In the genomic region with DNA sequence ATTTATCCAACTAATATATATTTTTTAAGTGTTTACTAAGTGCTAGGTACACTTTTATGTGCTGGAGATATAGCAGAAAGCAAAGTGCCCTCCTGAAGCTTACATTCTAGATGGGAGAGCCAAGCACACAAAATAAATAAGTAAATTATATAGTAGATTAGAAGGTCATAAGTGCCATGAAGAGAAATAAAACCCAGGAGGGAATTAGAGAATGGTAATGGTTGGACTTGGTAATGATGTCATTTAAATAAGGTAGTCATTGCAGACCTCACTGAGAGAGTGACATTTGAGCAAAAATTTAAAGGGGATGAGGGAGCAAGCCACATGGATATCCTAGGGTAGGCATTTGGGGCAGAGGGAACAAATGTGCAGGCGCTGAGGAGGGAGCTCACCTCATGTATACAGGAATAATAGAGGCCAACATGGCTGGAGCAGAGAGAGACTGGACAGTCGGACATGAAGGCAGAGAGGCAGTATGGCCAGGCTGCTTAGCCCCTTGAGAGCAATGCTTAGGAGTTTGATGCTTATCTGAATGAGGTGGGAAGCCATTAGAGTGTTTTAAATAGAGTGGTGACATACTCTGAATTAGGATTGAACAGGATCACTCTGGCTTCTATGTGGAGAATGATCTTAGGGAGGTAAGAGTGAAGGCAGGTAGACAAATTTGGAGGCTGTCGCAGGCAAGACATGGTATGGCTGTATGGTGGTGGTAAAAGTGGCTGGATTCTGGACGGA, we compare ENCODE assay signal across 16 cellular contexts. TPM values are rescaled to one million over a fixed set of nuclear protein-coding genes. Genes with fewer than 3 reads are reported as not detected.
DNase-seq lines count a peak whose midpoint lies in the region; ATAC-seq and TF ChIP-seq lines count a peak whose summit lies in the region.
"Had no signal": no experiment of that assay in that cellular context is flagged by ENCODE, and none has a peak within 500 bp of the region (broad histone marks: within the 10 kb centered on the region; RNA-seq: fewer than 3 reads in every experiment).

No MANE protein-coding gene starts in this region.

- H3K9me2 ChIP-seq in GM23338 (ENCODE audit: insufficient read depth) (no peaks in the 10 kb centered on the region), hepatocyte (replicated peaks; ENCODE audit: insufficient read depth) (no peaks in the 10 kb centered on the region)

- H2AFZ ChIP-seq in GM23338 (no peak overlapping the region), hepatocyte (no peak overlapping the region)

- H3K4me1 Mint-ChIP-seq in GM23338 = peaks cover 46% of the 10 kb centered on the region

- H3K36me3 ChIP-seq in GM23338 (ENCODE audit: insufficient read depth) = no peaks in the 10 kb centered on the region
- H3K36me3 ChIP-seq in adipocyte (ENCODE audit: control insufficient read depth, insufficient read depth, low read length, severe bottlenecking) = peaks cover 3% of the 10 kb centered on the region
- H3K36me3 ChIP-seq in hepatocyte (replicated peaks; ENCODE audit: insufficient read depth, low read depth) = no peaks in the 10 kb centered on the region
- H3K36me3 ChIP-seq in thymus (ENCODE audit: control insufficient read depth, insufficient read depth) = no peaks in the 10 kb centered on the region
- H3K36me3 ChIP-seq: tibial artery had no signal

- H3K79me2 ChIP-seq in GM23338 (replicated peaks; ENCODE audit: insufficient read depth) = peaks cover 87% of the 10 kb centered on the region
- H3K79me2 ChIP-seq in hepatocyte = peaks cover 84% of the 10 kb centered on the region

- H3K27me3 ChIP-seq in GM23338 (ENCODE audit: insufficient read depth) (no peaks in the 10 kb centered on the region), adipocyte (replicated peaks; ENCODE audit: control insufficient read depth, insufficient read depth, low read length) (no peaks in the 10 kb centered on the region), hepatocyte (no peaks in the 10 kb centered on the region), thymus (ENCODE audit: control insufficient read depth, insufficient read depth) (no peaks in the 10 kb centered on the region)
- H3K27me3 ChIP-seq: tibial artery had no signal

- H3K36me3 Mint-ChIP-seq in GM23338 (ENCODE audit: low read depth) = no peaks in the 10 kb centered on the region

- no peaks in the 10 kb centered on the region for H3F3A ChIP-seq in GM23338 (replicated peaks; ENCODE audit: low read depth)

- H3K4me3 ChIP-seq in GM23338 (no peak overlapping the region), adipocyte (ENCODE audit: low read length) (peak overlapping the region; percentile 54), hepatocyte (no peak overlapping the region), thymus (ENCODE audit: low read length) (no peak overlapping the region)
- H3K4me3 ChIP-seq: tibial artery had no signal

- no peaks in the 10 kb centered on the region for H3K9me3 Mint-ChIP-seq in GM23338

- peaks cover 3% of the 10 kb centered on the region for H3K27me3 Mint-ChIP-seq in GM23338 (ENCODE audit: insufficient read depth, low read depth, poor library complexity)
- H3K27me3 Mint-ChIP-seq: B cell had no signal

- no peak overlapping the region for H3K9ac ChIP-seq in adipocyte (ENCODE audit: low read length)

- H3K9me3 ChIP-seq in adipocyte (ENCODE audit: control insufficient read depth, low read length) (no peaks in the 10 kb centered on the region), hepatocyte (ENCODE audit: low read depth) (no peaks in the 10 kb centered on the region), thymus (ENCODE audit: control insufficient read depth) (no peaks in the 10 kb centered on the region)
- H3K9me3 ChIP-seq: tibial artery had no signal

- H4K20me1 ChIP-seq in GM23338 (replicated peaks; ENCODE audit: insufficient read depth) = peaks cover 5% of the 10 kb centered on the region
- H4K20me1 ChIP-seq in hepatocyte (ENCODE audit: insufficient read depth, poor library complexity, severe bottlenecking) = peaks cover 3% of the 10 kb centered on the region

- H3K4me2 ChIP-seq in GM23338 (peak overlapping the region; percentile 40), hepatocyte (no peak overlapping the region)

- H3K27ac ChIP-seq in GM23338 (ENCODE audit: low read depth) (no peak overlapping the region), hepatocyte (peak overlapping the region; percentile 23), thymus (ENCODE audit: low read depth) (peak overlapping the region; percentile 3)
- H3K27ac ChIP-seq: tibial artery had no signal

- H3K27ac Mint-ChIP-seq in GM23338 = no peak overlapping the region
- H3K27ac Mint-ChIP-seq: B cell had no signal

- no peak for DNase-seq in GM23338 (ENCODE audit: low spot score)
- DNase-seq in adipocyte (ENCODE audit: low read depth) = no peak
- DNase-seq in hepatocyte (ENCODE audit: low spot score) = no peak
- DNase-seq in KBM-7 = no peak
- DNase-seq in stimulated activated CD4-positive, alpha-beta T cell treated with anti-CD3 and anti-CD28 coated beads, Interleukin-2, amount 100 ng/mL, for 48 hours = no peak
- DNase-seq: activated CD4-positive, CD25-positive, alpha-beta regulatory T cell treated with anti-CD3 and anti-CD28 coated beads, Interleukin-2, amount 50 U/mL, for 72 hours; activated naive CD4-positive, alpha-beta T cell treated with anti-CD3 and anti-CD28 coated beads, Interleukin-2, amount 50 U/mL, for 16 hours; activated T-cell treated with anti-CD3 and anti-CD28 coated beads, Interleukin-2, amount 50 U/mL, for 48 hours; DMS79 treated with DMSO at 0.1 percent for 48 hours; NCI-H1694; NCI-H526 treated with DMSO at 0.1 percent for 48 hours; SW 1271; tibial artery had no signal

- WGBS in hepatocyte (ENCODE audit: low lambda C conversion rate, missing lambda C conversion rate) = 83% methylated on average over 4 of the region's 4 CpGs
- WGBS in thymus = 97% methylated on average over 4 of the region's 4 CpGs

- H3K4me3 Mint-ChIP-seq in GM23338 = no peak overlapping the region
- H3K4me3 Mint-ChIP-seq: B cell had no signal

- TF ChIP-seq CTCF in GM23338 (conservative IDR thresholded peaks at IDR 0.05; ENCODE audit: low read depth in 2 of 2) = no peak
- no peak for TF ChIP-seq CTCF in hepatocyte (IDR thresholded peaks at IDR 0.05; ENCODE audit: poor library complexity)

- no peak for ATAC-seq in GM23338
- no peak for ATAC-seq in GM21381 (IDR thresholded peaks at IDR 0.05; ENCODE audit: unreplicated experiment)

- H3K4me1 ChIP-seq in GM23338 (ENCODE audit: insufficient read depth) (peaks cover 20% of the 10 kb centered on the region), adipocyte (ENCODE audit: control insufficient read depth, insufficient read depth, low read length) (peaks cover 55% of the 10 kb centered on the region), hepatocyte (ENCODE audit: insufficient read depth) (peaks cover 26% of the 10 kb centered on the region), thymus (ENCODE audit: control insufficient read depth, insufficient read depth, low read length) (no peaks in the 10 kb centered on the region)

- in situ Hi-C loops in KBM-7 (cut with MboI; ENCODE audit: low pct_unique_long_range_greater_than_20kb, low sequenced_read_pairs) = no loop called here

TF ChIP-seq in GM23338, 12 proteins besides CTCF, POLR2A, EP300 and RAD21 (continues in another document):
- no peak for TF ChIP-seq NANOG (IDR thresholded peaks at IDR 0.05; ENCODE audit: borderline replicate concordance)
- no peak for TF ChIP-seq ZNF331 (CRISPR knock-in tag; IDR thresholded peaks at IDR 0.05; ENCODE audit: low read depth)
- no peak for TF ChIP-seq JUNB (IDR thresholded peaks at IDR 0.05; ENCODE audit: unreplicated experiment)
- no peak for TF ChIP-seq STAT1 (IDR thresholded peaks at IDR 0.05; ENCODE audit: unreplicated experiment)
- TF ChIP-seq POLR2AphosphoS5 (IDR thresholded peaks at IDR 0.05; ENCODE audit: low read depth) = no peak
- TF ChIP-seq ZNF114 (CRISPR knock-in tag; IDR thresholded peaks at IDR 0.05) = no peak
- TF ChIP-seq CREB1 (CRISPR knock-in tag; IDR thresholded peaks at IDR 0.05; ENCODE audit: low read depth) = no peak
- TF ChIP-seq, protein P1, sequence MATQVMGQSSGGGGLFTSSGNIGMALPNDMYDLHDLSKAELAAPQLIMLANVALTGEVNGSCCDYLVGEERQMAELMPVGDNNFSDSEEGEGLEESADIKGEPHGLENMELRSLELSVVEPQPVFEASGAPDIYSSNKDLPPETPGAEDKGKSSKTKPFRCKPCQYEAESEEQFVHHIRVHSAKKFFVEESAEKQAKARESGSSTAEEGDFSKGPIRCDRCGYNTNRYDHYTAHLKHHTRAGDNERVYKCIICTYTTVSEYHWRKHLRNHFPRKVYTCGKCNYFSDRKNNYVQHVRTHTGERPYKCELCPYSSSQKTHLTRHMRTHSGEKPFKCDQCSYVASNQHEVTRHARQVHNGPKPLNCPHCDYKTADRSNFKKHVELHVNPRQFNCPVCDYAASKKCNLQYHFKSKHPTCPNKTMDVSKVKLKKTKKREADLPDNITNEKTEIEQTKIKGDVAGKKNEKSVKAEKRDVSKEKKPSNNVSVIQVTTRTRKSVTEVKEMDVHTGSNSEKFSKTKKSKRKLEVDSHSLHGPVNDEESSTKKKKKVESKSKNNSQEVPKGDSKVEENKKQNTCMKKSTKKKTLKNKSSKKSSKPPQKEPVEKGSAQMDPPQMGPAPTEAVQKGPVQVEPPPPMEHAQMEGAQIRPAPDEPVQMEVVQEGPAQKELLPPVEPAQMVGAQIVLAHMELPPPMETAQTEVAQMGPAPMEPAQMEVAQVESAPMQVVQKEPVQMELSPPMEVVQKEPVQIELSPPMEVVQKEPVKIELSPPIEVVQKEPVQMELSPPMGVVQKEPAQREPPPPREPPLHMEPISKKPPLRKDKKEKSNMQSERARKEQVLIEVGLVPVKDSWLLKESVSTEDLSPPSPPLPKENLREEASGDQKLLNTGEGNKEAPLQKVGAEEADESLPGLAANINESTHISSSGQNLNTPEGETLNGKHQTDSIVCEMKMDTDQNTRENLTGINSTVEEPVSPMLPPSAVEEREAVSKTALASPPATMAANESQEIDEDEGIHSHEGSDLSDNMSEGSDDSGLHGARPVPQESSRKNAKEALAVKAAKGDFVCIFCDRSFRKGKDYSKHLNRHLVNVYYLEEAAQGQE (IDR thresholded peaks at IDR 0.05; ENCODE audit: unreplicated experiment) = no peak

RNA-seq across cellular contexts. Expression of a gene that starts 14.1 kb away (rescaled TPM):
- total RNA-seq in GM23338 (2014; rRNA removed; shearing (Covaris generic)) = 41.5 and 45.2 TPM in 2 replicates
- polyA plus RNA-seq in GM23338 (2016; fragmentation: Nextera tagmentation; extraction: Ambion mirVana) = 16.8 and 18.8 TPM in 2 replicates
- total RNA-seq in hepatocyte = 36.9 and 45.0 TPM in 2 replicates
- polyA plus RNA-seq in hepatocyte = 19.9 and 22.4 TPM in 2 replicates
- 12.8 TPM for polyA plus RNA-seq in thymus
